1 cellular context compared by ENCODE assay signal in the genomic region with DNA sequence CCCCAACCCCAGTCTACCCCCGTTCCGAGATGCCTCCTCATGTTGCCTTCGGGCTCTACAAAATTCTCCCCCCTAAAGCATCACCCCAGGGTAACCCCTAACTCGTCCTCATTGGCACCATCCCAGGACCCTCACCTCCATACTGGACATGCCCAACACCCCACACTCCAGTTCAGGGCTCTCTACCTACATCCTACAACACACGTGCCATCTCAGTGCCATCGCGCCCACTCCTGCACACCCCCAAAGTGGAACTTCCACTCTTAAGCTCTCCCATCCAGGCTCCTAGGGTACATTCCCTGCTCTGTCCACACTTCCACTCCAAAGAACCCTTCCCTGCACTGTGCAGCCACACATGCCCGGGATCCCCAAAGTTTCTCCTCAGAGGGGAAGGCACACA.
TF ChIP-seq lines count a peak whose summit lies in the region.

No MANE protein-coding gene starts in this region.

TF ChIP-seq in GM12878, 131 proteins besides CTCF, POLR2A, EP300 and RAD21:
- TF ChIP-seq ZNF274 (IDR thresholded peaks at IDR 0.05; ENCODE audit: insufficient read depth, insufficient read length) (no peak), BHLHE40 (IDR thresholded peaks at IDR 0.05; ENCODE audit: borderline replicate concordance in 1 of 2, low read depth in 2 of 2, low read length in 1 of 2) (peak in 1 of 2 experiments; percentile 44; a peak in 1 of 4 replicates)
